ENCODE assay signal across 18 cellular contexts in the genomic region with DNA sequence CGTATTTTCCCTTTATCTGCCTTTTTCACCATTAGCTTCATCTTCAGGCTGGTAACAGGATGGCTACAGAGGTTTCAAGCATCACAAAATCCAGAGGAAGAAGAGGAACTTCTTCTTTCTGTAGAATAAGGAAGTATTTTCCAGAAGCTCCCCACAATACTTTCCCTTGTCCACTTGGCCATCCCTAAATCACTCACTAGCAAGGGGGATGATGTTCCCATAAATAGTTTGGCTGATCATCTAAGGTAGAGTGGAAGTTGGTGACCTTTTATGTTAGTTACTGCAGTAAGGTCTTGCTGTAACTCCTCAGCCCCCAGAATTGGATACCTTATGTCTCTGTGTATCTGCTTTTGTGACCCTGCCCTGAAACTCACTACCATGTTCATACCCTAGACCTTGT.
"Had no signal": no experiment of that assay in that cellular context is flagged by ENCODE, and none has a peak within 500 bp of the region (broad histone marks: within the 10 kb centered on the region; RNA-seq: fewer than 3 reads in every experiment).

No MANE protein-coding gene starts in this region.

- H3K27me3 ChIP-seq: hepatocyte, spleen had no signal

- H3K9me3 ChIP-seq: left ventricle myocardium inferior, prostate gland, spleen, thoracic aorta had no signal

- H3K36me3 ChIP-seq: left ventricle myocardium inferior, prostate gland, spleen, thoracic aorta had no signal

- DNase-seq: activated CD4-positive, alpha-beta T cell treated with anti-CD3 and anti-CD28 coated beads, Interleukin-2, amount 10 ng/mL, durations not matched to agents 7 days and 5 days; activated CD4-positive, CD25-positive, alpha-beta regulatory T cell treated with anti-CD3 and anti-CD28 coated beads, Interleukin-2, amount 50 U/mL, for 72 hours; activated CD8-positive, alpha-beta T cell treated with anti-CD3 and anti-CD28 coated beads, Interleukin-2, amount 10 ng/mL, durations not matched to agents 7 days and 5 days; activated T-cell treated with anti-CD3 and anti-CD28 coated beads, Interleukin-2, amount 50 U/mL, for 1 hour; aorta; effector CD4-positive, alpha-beta T cell; foreskin keratinocyte; kidney glomerular epithelial cell; left ventricle myocardium inferior; midbrain; spleen; stimulated activated CD4-positive, alpha-beta T cell treated with anti-CD3 and anti-CD28 coated beads, Interleukin-4, amount 100 ng/mL, for 1 hour; stimulated activated naive CD4-positive, alpha-beta T cell treated with Interleukin-2 at 50 U/mL for 16 hours; T-helper 9 cell had no signal

- H3K4me3 ChIP-seq: hepatocyte, left ventricle myocardium inferior, prostate gland, spleen, thoracic aorta had no signal

- H3K4me1 ChIP-seq: foreskin keratinocyte, left ventricle myocardium inferior, prostate gland had no signal

- H3K27ac ChIP-seq: foreskin keratinocyte, hepatocyte, left ventricle myocardium inferior, prostate gland, spleen, thoracic aorta, VCaP had no signal
